Comparison of ENCODE assay signal across 1 cellular context in genomic region chr17:81308784-81309139, GRCh38.
TF ChIP-seq lines count a peak whose summit lies in the region.
"Not testable (repeated sequence)": the region's sequence is repeated elsewhere in the genome, so short reads cannot be mapped to it uniquely, and the experiment has no call there.

No MANE protein-coding gene starts in this region.

TF ChIP-seq in K562, 482 proteins besides CTCF, POLR2A, EP300 and RAD21:
- peak; percentile 31; the same call in 1 of the 2 replicates for TF ChIP-seq ZBTB40 (IDR thresholded peaks at IDR 0.05)
- TF ChIP-seq ZBTB40 (CRISPR knock-in tag; IDR thresholded peaks at IDR 0.05); MYC (IDR thresholded peaks at IDR 0.05; ENCODE audit: low read depth, low read length); ZNF740 (tag; IDR thresholded peaks at IDR 0.05): not testable (repeated sequence)
- 0 out of 2 replicates have a peak, but pooled peaks have one; percentile 23 for TF ChIP-seq GABPB1 (CRISPR knock-in tag; IDR thresholded peaks at IDR 0.05)
- 0 out of 2 replicates have a peak, but pooled peaks have one; percentile 7 for TF ChIP-seq THAP12 (CRISPR knock-in tag; IDR thresholded peaks at IDR 0.05)
- TF ChIP-seq ZNF592 (IDR thresholded peaks at IDR 0.05), result 0 out of 2 replicates have a peak, but pooled peaks have one; percentile 30
- TF ChIP-seq MYC (CRISPR knock-in tag; IDR thresholded peaks at IDR 0.05; ENCODE audit: borderline replicate concordance, low read depth), result 0 out of 2 replicates have a peak, but pooled peaks have one; percentile 57
- TF ChIP-seq ZNF740 (CRISPR knock-in tag; IDR thresholded peaks at IDR 0.05), result 0 out of 2 replicates have a peak, but pooled peaks have one; percentile 32
